14 cellular contexts compared by ENCODE assay signal in the genomic region with DNA sequence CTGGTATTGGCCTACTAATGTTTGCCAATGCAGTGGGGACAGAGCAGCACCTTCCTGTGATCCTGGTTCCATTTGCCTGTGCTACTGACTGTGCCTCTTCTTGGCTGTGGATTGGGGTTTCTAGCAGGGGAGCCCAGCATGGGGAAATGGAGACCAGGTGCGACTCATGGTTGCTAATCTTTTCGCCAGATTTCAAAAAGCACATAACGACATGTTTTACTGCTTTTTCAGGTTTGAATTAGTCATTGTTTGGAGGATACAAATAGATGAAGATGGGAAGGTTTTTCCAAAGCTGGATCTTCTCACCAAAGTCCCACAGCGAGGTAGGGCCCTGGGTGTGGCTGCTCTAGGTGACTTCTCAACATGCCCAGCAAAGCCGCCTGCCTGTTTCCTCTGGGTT. TPM values are rescaled to one million over a fixed set of nuclear protein-coding genes. Genes with fewer than 3 reads are reported as not detected.
DNase-seq lines count a peak whose midpoint lies in the region; TF ChIP-seq lines count a peak whose summit lies in the region.
"Had no signal": no experiment of that assay in that cellular context is flagged by ENCODE, and none has a peak within 500 bp of the region (broad histone marks: within the 10 kb centered on the region; RNA-seq: fewer than 3 reads in every experiment).

No MANE protein-coding gene starts in this region.

- DNase-seq in WERI-Rb-1 (no peak), cerebellum (ENCODE audit: low spot score) (peak; percentile 52), glutamatergic neuron (no peak), thyroid gland (no peak)
- DNase-seq in activated CD8-positive, alpha-beta memory T cell treated with anti-CD3 and anti-CD28 coated beads, Interleukin-2, amount 50 U/mL, for 48 hours, result no peak
- no peak for DNase-seq in activated naive CD4-positive, alpha-beta T cell treated with anti-CD3 and anti-CD28 coated beads for 36 hours
- DNase-seq: BE2C; CD4-positive, alpha-beta memory T cell; GM23248; IMR-90; Kasumi-1; NCI-H1417 treated with DMSO at 0.1 percent for 48 hours; NCI-H510A treated with DMSO at 0.1 percent for 48 hours had no signal

- CTCF ChIA-PET in activated naive CD4-positive, alpha-beta T cell treated with anti-CD3 and anti-CD28 coated beads for 36 hours (lab: Charles Lee), result interaction anchor here (0.7 kb wide), 1 partner anchor 93 kb away, joined by 3 read pairs; no protein-coding TSS in a partner anchor

- 97 to 100% methylated on average over 5 of the region's 5 CpGs for WGBS in thyroid gland, 2 donors

- no peak for TF ChIP-seq CTCF in WERI-Rb-1 (IDR thresholded peaks at IDR 0.05; ENCODE audit: low read depth, low read length)
- no peak for TF ChIP-seq CTCF in glutamatergic neuron (IDR thresholded peaks at IDR 0.05; ENCODE audit: partially characterized antibody, unreplicated experiment)
- no peak for TF ChIP-seq CTCF in thyroid gland (IDR thresholded peaks at IDR 0.05)

- peaks cover 4% of the 10 kb centered on the region for H3K36me3 Mint-ChIP-seq in glutamatergic neuron (ENCODE audit: unreplicated experiment)
- H3K36me3 Mint-ChIP-seq in activated naive CD4-positive, alpha-beta T cell treated with anti-CD3 and anti-CD28 coated beads for 36 hours (ENCODE audit: low read depth), result peaks cover 7% of the 10 kb centered on the region

- H3K36me3 ChIP-seq in WERI-Rb-1 (peaks cover 42% of the 10 kb centered on the region), stomach smooth muscle (ENCODE audit: control insufficient read depth in 2 of 2, insufficient read depth in 2 of 2, low read length in 2 of 2) (peaks cover 0 to 9% of the 10 kb centered on the region in 2 donors), thyroid gland (peaks cover 0 to 10% of the 10 kb centered on the region in 2 donors)

- H3K9me3 Mint-ChIP-seq in glutamatergic neuron (ENCODE audit: unreplicated experiment), result no peaks in the 10 kb centered on the region
- no peaks in the 10 kb centered on the region for H3K9me3 Mint-ChIP-seq in activated naive CD4-positive, alpha-beta T cell treated with anti-CD3 and anti-CD28 coated beads for 36 hours
- H3K9me3 Mint-ChIP-seq: CD4-positive, alpha-beta memory T cell had no signal

- peak overlapping the region; percentile 79 for H3K27ac Mint-ChIP-seq in glutamatergic neuron (ENCODE audit: unreplicated experiment)
- H3K27ac Mint-ChIP-seq in activated naive CD4-positive, alpha-beta T cell treated with anti-CD3 and anti-CD28 coated beads for 36 hours, result no peak overlapping the region

- H3K4me1 Mint-ChIP-seq in glutamatergic neuron (ENCODE audit: low read depth, unreplicated experiment), result peaks cover 8% of the 10 kb centered on the region
- H3K4me1 Mint-ChIP-seq in activated naive CD4-positive, alpha-beta T cell treated with anti-CD3 and anti-CD28 coated beads for 36 hours (ENCODE audit: low read depth), result no peaks in the 10 kb centered on the region
- H3K4me1 Mint-ChIP-seq: CD4-positive, alpha-beta memory T cell had no signal

- intact Hi-C loops in thyroid gland (cut with DNase I), result no loop called here
- intact Hi-C loops in activated naive CD4-positive, alpha-beta T cell treated with anti-CD3 and anti-CD28 coated beads for 36 hours (cut with micrococcal nuclease), result no loop called here

- H3K27me3 ChIP-seq in WERI-Rb-1 (ENCODE audit: insufficient read depth, low read depth, severe bottlenecking) (no peaks in the 10 kb centered on the region), stomach smooth muscle (ENCODE audit: control insufficient read depth in 1 of 2, insufficient read depth in 2 of 2, low read length in 2 of 2) (no peaks in the 10 kb centered on the region), thyroid gland (no peaks in the 10 kb centered on the region)
- H3K27me3 ChIP-seq: BE2C had no signal

- TF ChIP-seq POLR2A in thyroid gland (IDR thresholded peaks at IDR 0.05), result no peak

- H3K27ac ChIP-seq in WERI-Rb-1, result peak overlapping the region; percentile 50
- peak overlapping the region; percentile 46 for H3K27ac ChIP-seq in stomach smooth muscle (ENCODE audit: low read length)
- H3K27ac ChIP-seq in thyroid gland, result no peak overlapping the region
- H3K27ac ChIP-seq: GM23248 had no signal

- peaks cover 72% of the 10 kb centered on the region for H3K4me1 ChIP-seq in stomach smooth muscle (ENCODE audit: control insufficient read depth, insufficient read depth, low read length)
- peaks cover 7 to 19% of the 10 kb centered on the region in 2 donors for H3K4me1 ChIP-seq in thyroid gland
- H3K4me1 ChIP-seq: BE2C had no signal

- H3K4me3 ChIP-seq in WERI-Rb-1 (ENCODE audit: low read depth, low read length) (no peak overlapping the region), stomach smooth muscle (ENCODE audit: low read length in 2 of 2) (no peak overlapping the region), thyroid gland (replicated peaks in 1 of 3) (no peak overlapping the region)
- H3K4me3 ChIP-seq: GM23248 had no signal

- H3K4me3 Mint-ChIP-seq in glutamatergic neuron (ENCODE audit: unreplicated experiment), result no peak overlapping the region
- H3K4me3 Mint-ChIP-seq in activated naive CD4-positive, alpha-beta T cell treated with anti-CD3 and anti-CD28 coated beads for 36 hours, result no peak overlapping the region
- H3K4me3 Mint-ChIP-seq: CD4-positive, alpha-beta memory T cell had no signal

- H3K27me3 Mint-ChIP-seq in glutamatergic neuron (ENCODE audit: unreplicated experiment), result peaks cover 7% of the 10 kb centered on the region
- H3K27me3 Mint-ChIP-seq in activated naive CD4-positive, alpha-beta T cell treated with anti-CD3 and anti-CD28 coated beads for 36 hours (ENCODE audit: low read depth), result no peaks in the 10 kb centered on the region
- H3K27me3 Mint-ChIP-seq: CD4-positive, alpha-beta memory T cell had no signal

- H3K9me3 ChIP-seq in WERI-Rb-1 (ENCODE audit: severe bottlenecking) (no peaks in the 10 kb centered on the region), stomach smooth muscle (ENCODE audit: control insufficient read depth in 2 of 2, low read length in 2 of 2) (no peaks in the 10 kb centered on the region), thyroid gland (no peaks in the 10 kb centered on the region)
- H3K9me3 ChIP-seq: BE2C had no signal

- no peak overlapping the region for H3K9ac ChIP-seq in stomach smooth muscle (ENCODE audit: low read length in 2 of 2)
- H3K9ac ChIP-seq: GM23248 had no signal

RNA-seq across cellular contexts. Expression of a gene that starts 57.6 kb away (rescaled TPM):
- total RNA-seq in cerebellum (11.3 TPM), glutamatergic neuron (ENCODE audit: unreplicated experiment) (7.0 TPM), thyroid gland (10 to 100 TPM in 2 of 4 donors, 1 to 10 TPM in 2; 6.3 to 12.2 (median 10.2) TPM)
- 1 to 10 TPM; 7.6 to 8.2 TPM for total RNA-seq in activated naive CD4-positive, alpha-beta T cell treated with anti-CD3 and anti-CD28 coated beads for 36 hours

Comparison
In these comparisons a context has a peak if more than half of its experiments do, and no peak if none do; other contexts are left out.
1. H3K27ac ChIP-seq: peak in WERI-Rb-1 (single experiment) and stomach smooth muscle (single experiment); none in thyroid gland (0 of 3).